Comparison of ENCODE assay signal across 1 cellular context in genomic region chr11:122785156-122785605, GRCh38.
TF ChIP-seq lines count a peak whose summit lies in the region.

No MANE protein-coding gene starts in this region.

TF ChIP-seq in HepG2, 621 proteins besides CTCF, POLR2A, EP300 and RAD21 (continued from another document):
- TF ChIP-seq FOXO4 (CRISPR knock-in tag; conservative IDR thresholded peaks at IDR 0.05) (no peak), ZEB1 (IDR thresholded peaks at IDR 0.05; ENCODE audit: insufficient replicate concordance, low read depth) (no peak), KDM5A (IDR thresholded peaks at IDR 0.05; ENCODE audit: borderline replicate concordance, low read length) (no peak), ZNF253 (CRISPR knock-in tag; IDR thresholded peaks at IDR 0.05; ENCODE audit: borderline replicate concordance) (no peak), ZNF513 (CRISPR knock-in tag; conservative IDR thresholded peaks at IDR 0.05) (no peak)
- TF ChIP-seq, protein P1, sequence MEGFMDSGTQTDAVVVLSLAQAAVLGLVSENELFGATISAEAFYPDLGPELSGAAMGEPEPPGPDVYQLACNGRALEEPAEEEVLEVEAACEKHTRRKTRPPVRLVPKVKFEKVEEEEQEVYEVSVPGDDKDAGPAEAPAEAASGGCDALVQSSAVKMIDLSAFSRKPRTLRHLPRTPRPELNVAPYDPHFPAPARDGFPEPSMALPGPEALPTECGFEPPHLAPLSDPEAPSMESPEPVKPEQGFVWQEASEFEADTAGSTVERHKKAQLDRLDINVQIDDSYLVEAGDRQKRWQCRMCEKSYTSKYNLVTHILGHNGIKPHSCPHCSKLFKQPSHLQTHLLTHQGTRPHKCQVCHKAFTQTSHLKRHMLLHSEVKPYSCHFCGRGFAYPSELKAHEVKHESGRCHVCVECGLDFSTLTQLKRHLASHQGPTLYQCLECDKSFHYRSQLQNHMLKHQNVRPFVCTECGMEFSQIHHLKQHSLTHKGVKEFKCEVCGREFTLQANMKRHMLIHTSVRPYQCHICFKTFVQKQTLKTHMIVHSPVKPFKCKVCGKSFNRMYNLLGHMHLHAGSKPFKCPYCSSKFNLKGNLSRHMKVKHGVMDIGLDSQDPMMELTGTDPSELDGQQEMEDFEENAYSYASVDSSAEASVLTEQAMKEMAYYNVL (CRISPR knock-in tag; IDR thresholded peaks at IDR 0.05; ENCODE audit: borderline replicate concordance) = no peak
